ENCODE assay signal across 19 cellular contexts in genomic region chr6:40543133-40543532, GRCh38. TPM values are rescaled to one million over a fixed set of nuclear protein-coding genes. Genes with fewer than 3 reads are reported as not detected.
"Had no signal": no experiment of that assay in that cellular context is flagged by ENCODE, and none has a peak within 500 bp of the region (broad histone marks: within the 10 kb centered on the region; RNA-seq: fewer than 3 reads in every experiment).

No MANE protein-coding gene starts in this region.

- DNase-seq: activated CD4-positive, alpha-beta T cell treated with anti-CD3 and anti-CD28 coated beads, Interleukin-2, amount 50 U/mL, for 1 hour; activated CD8-positive, alpha-beta memory T cell treated with anti-CD3 and anti-CD28 coated beads for 24 hours; activated gamma-delta T cell treated with Interleukin-2 at 50 U/mL for 16 hours; amniotic stem cell; body of pancreas; cortex of kidney; effector CD4-positive, alpha-beta T cell; head of caudate nucleus; left colon; lower lobe of right lung; psoas muscle; stimulated activated naive CD8-positive, alpha-beta T cell treated with anti-CD3 and anti-CD28 coated beads, Interleukin-15, amount 100 ng/mL, for 72 hours; T1000; testis; upper lobe of left lung had no signal

- H3K4me3 ChIP-seq: body of pancreas, lower lobe of right lung, psoas muscle, testis, upper lobe of left lung had no signal

- H3K36me3 ChIP-seq: lower lobe of right lung, upper lobe of left lung had no signal

- H3K9me3 ChIP-seq: body of pancreas, lower lobe of right lung, psoas muscle, testis, upper lobe of left lung had no signal

- ATAC-seq: activated CD4-positive, CD25-positive, alpha-beta regulatory T cell treated with anti-CD3 and anti-CD28 coated beads, Interleukin-2, amount 50 U/mL, for 24 hours; body of pancreas; left colon; lower lobe of right lung; psoas muscle; sciatic nerve; stimulated activated naive CD8-positive, alpha-beta T cell treated with anti-CD3 and anti-CD28 coated beads, Interleukin-15, amount 100 ng/mL, for 72 hours had no signal

- H3K27me3 ChIP-seq: body of pancreas, testis, upper lobe of left lung had no signal

- H3K27ac ChIP-seq: body of pancreas, lower lobe of right lung, psoas muscle, testis, upper lobe of left lung had no signal

- H3K4me1 ChIP-seq: body of pancreas, lower lobe of right lung, psoas muscle, testis, upper lobe of left lung had no signal

RNA-seq across cellular contexts. Expression of gene LRFN2, which starts 44.0 kb away (rescaled TPM):
- total RNA-seq: fibroblast of lung, lower lobe of right lung, omental fat pad, psoas muscle had no signal
- polyA plus RNA-seq: fibroblast of lung had no signal
